In genomic region chr4:150357829-150358228, GRCh38 we compare ENCODE assay signal across 9 cellular contexts.
"Had no signal": no experiment of that assay in that cellular context is flagged by ENCODE, and none has a peak within 500 bp of the region (broad histone marks: within the 10 kb centered on the region; RNA-seq: fewer than 3 reads in every experiment).

No MANE protein-coding gene starts in this region.

- H3K27ac Mint-ChIP-seq: HFFc6, IgD-negative memory B cell had no signal

- H3K4me3 ChIP-seq: GM23248, HAP-1 had no signal

- H3K27me3 Mint-ChIP-seq: IgD-negative memory B cell had no signal

- H3K4me3 Mint-ChIP-seq: HFFc6, IgD-negative memory B cell had no signal

- ATAC-seq: HCT116, HepG2 had no signal

- H3K27ac ChIP-seq: GM23248, HL-60 had no signal

- H3K9me3 ChIP-seq: HAP-1 had no signal

- H3K9me3 Mint-ChIP-seq: HFFc6, IgD-negative memory B cell had no signal

- DNase-seq: GM23248, GOT3, H7, HFFc6 had no signal

- H3K4me1 ChIP-seq: HAP-1 had no signal

- H3K36me3 ChIP-seq: HAP-1 had no signal
